In genomic region chr11:39365809-39366436, GRCh38 we compare ENCODE assay signal across 10 cellular contexts.
A peak's percentile ranks its signal among the peaks of the same experiment; 100 is the strongest.
DNase-seq lines count a peak whose midpoint lies in the region; ATAC-seq and TF ChIP-seq lines count a peak whose summit lies in the region.
"Had no signal": no experiment of that assay in that cellular context is flagged by ENCODE, and none has a peak within 500 bp of the region (broad histone marks: within the 10 kb centered on the region; RNA-seq: fewer than 3 reads in every experiment).

No MANE protein-coding gene starts in this region.

- DNase-seq in DMS53 (lab: John Stamatoyannopoulos, UW) = peak; percentile 57
- peak; percentile 9 for DNase-seq in MG63
- DNase-seq in astrocyte of the hippocampus (ENCODE audit: low read depth, low spot score) = peak; percentile 30
- no peak for DNase-seq in natural killer cell
- DNase-seq in superior temporal gyrus (ENCODE audit: extremely low spot score) = no peak
- no peak for DNase-seq in NCI-H2171 (lab: John Stamatoyannopoulos, UW)
- no peak for DNase-seq in spleen
- DNase-seq in OCI-LY7 (ENCODE audit: low spot score) = no peak
- DNase-seq: effector memory CD4-positive, alpha-beta T cell; midbrain had no signal

- no peaks in the 10 kb centered on the region for H3K27me3 Mint-ChIP-seq in natural killer cell (ENCODE audit: low read depth in 2 of 2)

- CTCF ChIA-PET in OCI-LY7 (lab: Charles Lee; ENCODE audit: unreplicated experiment) = no interaction called here

- H3K4me1 Mint-ChIP-seq in natural killer cell = peaks cover 19 to 36% of the 10 kb centered on the region in 2 donors

- no peaks in the 10 kb centered on the region for H3K9me2 ChIP-seq in OCI-LY7 (ENCODE audit: insufficient read depth, low read length)

- TF ChIP-seq CTCF in natural killer cell (IDR thresholded peaks at IDR 0.05) (no peak), spleen (IDR thresholded peaks at IDR 0.05 in 8 of 11, conservative IDR thresholded peaks at IDR 0.05 in 3 of 11) (peak in 1 of 11 experiments; percentile 16), OCI-LY7 (conservative IDR thresholded peaks at IDR 0.05; ENCODE audit: low read length) (no peak)

- H3K36me3 Mint-ChIP-seq in natural killer cell = no peaks in the 10 kb centered on the region

- TF ChIP-seq POLR2A in spleen (IDR thresholded peaks at IDR 0.05) = no peak

- peak in 2 of 3 donors; percentile 41 to 47 for ATAC-seq in natural killer cell

- H3K4me1 ChIP-seq in spleen = peaks cover 0 to 7% (median 0%) of the 10 kb centered on the region in 6 donors
- no peaks in the 10 kb centered on the region for H3K4me1 ChIP-seq in OCI-LY7 (ENCODE audit: insufficient read depth, low read length, poor library complexity, severe bottlenecking)

- H3K9me3 ChIP-seq in MG63 (no peaks in the 10 kb centered on the region; the same call in 1 of the 2 replicates), spleen (no peaks in the 10 kb centered on the region), OCI-LY7 (ENCODE audit: low read length) (0 out of 2 replicates have a peak, but pooled peaks cover 3% of the 10 kb centered on the region)

- H4K20me1 ChIP-seq in OCI-LY7 (ENCODE audit: insufficient read depth, low read length) = no peaks in the 10 kb centered on the region

- no peaks in the 10 kb centered on the region for H3K9me3 Mint-ChIP-seq in natural killer cell

- no peak overlapping the region for H3K4me2 ChIP-seq in OCI-LY7 (ENCODE audit: low read length)

- H3K36me3 ChIP-seq in MG63 (no peaks in the 10 kb centered on the region), spleen (no peaks in the 10 kb centered on the region), OCI-LY7 (ENCODE audit: insufficient read depth, low read length) (no peaks in the 10 kb centered on the region)

- H3K79me2 ChIP-seq in OCI-LY7 (ENCODE audit: insufficient read depth, low read depth, low read length) = no peaks in the 10 kb centered on the region

- BruUV-seq in OCI-LY7 (replicated peaks; lab: Mats Ljungman, UMichigan) = no TSS peak

- POLR2A ChIA-PET in OCI-LY7 (lab: Charles Lee) = no interaction called here

- no peak overlapping the region for H3K27ac ChIP-seq in spleen
- no peak overlapping the region for H3K27ac ChIP-seq in OCI-LY7 (ENCODE audit: low read depth, low read length, poor library complexity, severe bottlenecking)

- H3K27me3 ChIP-seq in MG63 (no peaks in the 10 kb centered on the region), spleen (replicated peaks in 1 of 7) (no peaks in the 10 kb centered on the region)

- 63 to 84% (median 71%) methylated on average over 2 of the region's 2 CpGs for WGBS in spleen, 5 donors

- no peak overlapping the region for H2AFZ ChIP-seq in OCI-LY7 (ENCODE audit: low read length)

- H3K27ac Mint-ChIP-seq in natural killer cell = peak overlapping the region in 1 of 2 donors; percentile 0

- no peak overlapping the region for H3K4me3 Mint-ChIP-seq in natural killer cell

- intact Hi-C loops in natural killer cell (cut with micrococcal nuclease) = no loop called here
- intact Hi-C loops in spleen (cut with DNase I; ENCODE audit: low total_unique reads) = no loop called here
- intact Hi-C loops in OCI-LY7 (cut with micrococcal nuclease; ENCODE audit: unreplicated experiment) = no loop called here

- H3K4me3 ChIP-seq in MG63 (no peak overlapping the region), spleen (no peak overlapping the region), OCI-LY7 (ENCODE audit: low read depth, low read length, poor library complexity, severe bottlenecking) (no peak overlapping the region)

Comparison
In these comparisons a context has a peak if more than half of its experiments do, and no peak if none do; other contexts are left out.
1. DNase-seq: peak in DMS53 (single experiment), MG63 (single experiment) and astrocyte of the hippocampus (single experiment); none in natural killer cell (single experiment), superior temporal gyrus (single experiment), NCI-H2171 (single experiment), spleen (single experiment) and OCI-LY7 (single experiment).